1 cellular context compared by ENCODE assay signal in the genomic region with DNA sequence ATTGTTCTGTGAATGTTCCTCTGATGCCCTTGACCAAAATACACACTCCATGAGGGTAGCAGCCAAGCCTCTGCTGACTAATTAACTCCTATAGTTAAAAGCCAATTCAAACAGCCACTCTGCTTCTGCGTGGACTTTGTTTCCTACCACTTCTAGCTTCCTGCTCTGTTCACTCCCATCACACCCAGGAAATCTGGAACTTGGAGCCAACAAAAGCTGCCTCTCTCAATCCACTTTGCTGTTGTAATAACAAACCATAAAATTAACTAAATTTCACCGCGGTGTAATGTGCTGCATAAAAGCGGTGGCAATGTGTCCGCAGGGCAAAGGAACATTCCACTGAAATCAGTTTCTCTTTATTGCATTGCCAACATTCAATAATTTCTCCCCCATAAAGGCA.
A peak's percentile ranks its signal among the peaks of the same experiment; 100 is the strongest.
TF ChIP-seq lines count a peak whose summit lies in the region.

No MANE protein-coding gene starts in this region.

TF ChIP-seq in HEK293, 187 proteins besides CTCF, POLR2A, EP300 and RAD21 (continued from another document):
- no peak for TF ChIP-seq ZNF560 (tag by site-specific recombination; IDR thresholded peaks at IDR 0.05; ENCODE audit: borderline replicate concordance)
- TF ChIP-seq, protein P1, sequence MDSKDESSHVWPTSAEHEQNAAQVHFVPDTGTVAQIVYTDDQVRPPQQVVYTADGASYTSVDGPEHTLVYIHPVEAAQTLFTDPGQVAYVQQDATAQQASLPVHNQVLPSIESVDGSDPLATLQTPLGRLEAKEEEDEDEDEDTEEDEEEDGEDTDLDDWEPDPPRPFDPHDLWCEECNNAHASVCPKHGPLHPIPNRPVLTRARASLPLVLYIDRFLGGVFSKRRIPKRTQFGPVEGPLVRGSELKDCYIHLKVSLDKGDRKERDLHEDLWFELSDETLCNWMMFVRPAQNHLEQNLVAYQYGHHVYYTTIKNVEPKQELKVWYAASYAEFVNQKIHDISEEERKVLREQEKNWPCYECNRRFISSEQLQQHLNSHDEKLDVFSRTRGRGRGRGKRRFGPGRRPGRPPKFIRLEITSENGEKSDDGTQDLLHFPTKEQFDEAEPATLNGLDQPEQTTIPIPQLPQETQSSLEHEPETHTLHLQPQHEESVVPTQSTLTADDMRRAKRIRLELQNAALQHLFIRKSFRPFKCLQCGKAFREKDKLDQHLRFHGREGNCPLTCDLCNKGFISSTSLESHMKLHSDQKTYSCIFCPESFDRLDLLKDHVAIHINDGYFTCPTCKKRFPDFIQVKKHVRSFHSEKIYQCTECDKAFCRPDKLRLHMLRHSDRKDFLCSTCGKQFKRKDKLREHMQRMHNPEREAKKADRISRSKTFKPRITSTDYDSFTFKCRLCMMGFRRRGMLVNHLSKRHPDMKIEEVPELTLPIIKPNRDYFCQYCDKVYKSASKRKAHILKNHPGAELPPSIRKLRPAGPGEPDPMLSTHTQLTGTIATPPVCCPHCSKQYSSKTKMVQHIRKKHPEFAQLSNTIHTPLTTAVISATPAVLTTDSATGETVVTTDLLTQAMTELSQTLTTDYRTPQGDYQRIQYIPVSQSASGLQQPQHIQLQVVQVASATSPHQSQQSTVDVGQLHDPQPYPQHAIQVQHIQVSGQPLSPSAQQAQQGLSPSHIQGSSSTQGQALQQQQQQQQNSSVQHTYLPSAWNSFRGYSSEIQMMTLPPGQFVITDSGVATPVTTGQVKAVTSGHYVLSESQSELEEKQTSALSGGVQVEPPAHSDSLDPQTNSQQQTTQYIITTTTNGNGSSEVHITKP (tag by site-specific recombination; IDR thresholded peaks at IDR 0.05), result peak; percentile 89
- no peak for TF ChIP-seq OVOL3 (tag by site-specific recombination; IDR thresholded peaks at IDR 0.05)
- TF ChIP-seq ZBTB17 (tag by site-specific recombination; IDR thresholded peaks at IDR 0.05), result no peak
- no peak for TF ChIP-seq ZNF324 (tag by site-specific recombination; IDR thresholded peaks at IDR 0.05)
- TF ChIP-seq ZNF121 (tag by site-specific recombination; IDR thresholded peaks at IDR 0.05), result no peak
- TF ChIP-seq ZNF677 (tag by site-specific recombination; IDR thresholded peaks at IDR 0.05), result no peak
- TF ChIP-seq, protein P2, sequence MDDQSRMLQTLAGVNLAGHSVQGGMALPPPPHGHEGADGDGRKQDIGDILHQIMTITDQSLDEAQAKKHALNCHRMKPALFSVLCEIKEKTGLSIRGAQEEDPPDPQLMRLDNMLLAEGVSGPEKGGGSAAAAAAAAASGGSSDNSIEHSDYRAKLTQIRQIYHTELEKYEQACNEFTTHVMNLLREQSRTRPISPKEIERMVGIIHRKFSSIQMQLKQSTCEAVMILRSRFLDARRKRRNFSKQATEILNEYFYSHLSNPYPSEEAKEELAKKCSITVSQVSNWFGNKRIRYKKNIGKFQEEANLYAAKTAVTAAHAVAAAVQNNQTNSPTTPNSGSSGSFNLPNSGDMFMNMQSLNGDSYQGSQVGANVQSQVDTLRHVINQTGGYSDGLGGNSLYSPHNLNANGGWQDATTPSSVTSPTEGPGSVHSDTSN (CRISPR knock-in tag; IDR thresholded peaks at IDR 0.05), result no peak
- TF ChIP-seq, protein P3, sequence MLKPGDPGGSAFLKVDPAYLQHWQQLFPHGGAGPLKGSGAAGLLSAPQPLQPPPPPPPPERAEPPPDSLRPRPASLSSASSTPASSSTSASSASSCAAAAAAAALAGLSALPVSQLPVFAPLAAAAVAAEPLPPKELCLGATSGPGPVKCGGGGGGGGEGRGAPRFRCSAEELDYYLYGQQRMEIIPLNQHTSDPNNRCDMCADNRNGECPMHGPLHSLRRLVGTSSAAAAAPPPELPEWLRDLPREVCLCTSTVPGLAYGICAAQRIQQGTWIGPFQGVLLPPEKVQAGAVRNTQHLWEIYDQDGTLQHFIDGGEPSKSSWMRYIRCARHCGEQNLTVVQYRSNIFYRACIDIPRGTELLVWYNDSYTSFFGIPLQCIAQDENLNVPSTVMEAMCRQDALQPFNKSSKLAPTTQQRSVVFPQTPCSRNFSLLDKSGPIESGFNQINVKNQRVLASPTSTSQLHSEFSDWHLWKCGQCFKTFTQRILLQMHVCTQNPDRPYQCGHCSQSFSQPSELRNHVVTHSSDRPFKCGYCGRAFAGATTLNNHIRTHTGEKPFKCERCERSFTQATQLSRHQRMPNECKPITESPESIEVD (tag by site-specific recombination; IDR thresholded peaks at IDR 0.05), result peak; percentile 65
- TF ChIP-seq ZNF777 (tag by site-specific recombination; IDR thresholded peaks at IDR 0.05; ENCODE audit: borderline replicate concordance), result no peak
- TF ChIP-seq REPIN1 (tag by site-specific recombination; IDR thresholded peaks at IDR 0.05; ENCODE audit: low read depth), result no peak
- no peak for TF ChIP-seq ZNF10 (tag by site-specific recombination; IDR thresholded peaks at IDR 0.05)
- TF ChIP-seq ZNF843 (tag by site-specific recombination; IDR thresholded peaks at IDR 0.05), result peak; percentile 83
- TF ChIP-seq, protein P4, sequence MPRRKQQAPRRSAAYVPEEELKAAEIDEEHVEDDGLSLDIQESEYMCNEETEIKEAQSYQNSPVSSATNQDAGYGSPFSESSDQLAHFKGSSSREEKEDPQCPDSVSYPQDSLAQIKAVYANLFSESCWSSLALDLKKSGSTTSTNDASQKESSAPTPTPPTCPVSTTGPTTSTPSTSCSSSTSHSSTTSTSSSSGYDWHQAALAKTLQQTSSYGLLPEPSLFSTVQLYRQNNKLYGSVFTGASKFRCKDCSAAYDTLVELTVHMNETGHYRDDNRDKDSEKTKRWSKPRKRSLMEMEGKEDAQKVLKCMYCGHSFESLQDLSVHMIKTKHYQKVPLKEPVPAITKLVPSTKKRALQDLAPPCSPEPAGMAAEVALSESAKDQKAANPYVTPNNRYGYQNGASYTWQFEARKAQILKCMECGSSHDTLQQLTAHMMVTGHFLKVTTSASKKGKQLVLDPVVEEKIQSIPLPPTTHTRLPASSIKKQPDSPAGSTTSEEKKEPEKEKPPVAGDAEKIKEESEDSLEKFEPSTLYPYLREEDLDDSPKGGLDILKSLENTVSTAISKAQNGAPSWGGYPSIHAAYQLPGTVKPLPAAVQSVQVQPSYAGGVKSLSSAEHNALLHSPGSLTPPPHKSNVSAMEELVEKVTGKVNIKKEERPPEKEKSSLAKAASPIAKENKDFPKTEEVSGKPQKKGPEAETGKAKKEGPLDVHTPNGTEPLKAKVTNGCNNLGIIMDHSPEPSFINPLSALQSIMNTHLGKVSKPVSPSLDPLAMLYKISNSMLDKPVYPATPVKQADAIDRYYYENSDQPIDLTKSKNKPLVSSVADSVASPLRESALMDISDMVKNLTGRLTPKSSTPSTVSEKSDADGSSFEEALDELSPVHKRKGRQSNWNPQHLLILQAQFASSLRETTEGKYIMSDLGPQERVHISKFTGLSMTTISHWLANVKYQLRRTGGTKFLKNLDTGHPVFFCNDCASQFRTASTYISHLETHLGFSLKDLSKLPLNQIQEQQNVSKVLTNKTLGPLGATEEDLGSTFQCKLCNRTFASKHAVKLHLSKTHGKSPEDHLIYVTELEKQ (tag by site-specific recombination; IDR thresholded peaks at IDR 0.05; ENCODE audit: borderline replicate concordance), result no peak
- TF ChIP-seq ZNF426 (tag by site-specific recombination; IDR thresholded peaks at IDR 0.05), result no peak
- TF ChIP-seq, protein P5, sequence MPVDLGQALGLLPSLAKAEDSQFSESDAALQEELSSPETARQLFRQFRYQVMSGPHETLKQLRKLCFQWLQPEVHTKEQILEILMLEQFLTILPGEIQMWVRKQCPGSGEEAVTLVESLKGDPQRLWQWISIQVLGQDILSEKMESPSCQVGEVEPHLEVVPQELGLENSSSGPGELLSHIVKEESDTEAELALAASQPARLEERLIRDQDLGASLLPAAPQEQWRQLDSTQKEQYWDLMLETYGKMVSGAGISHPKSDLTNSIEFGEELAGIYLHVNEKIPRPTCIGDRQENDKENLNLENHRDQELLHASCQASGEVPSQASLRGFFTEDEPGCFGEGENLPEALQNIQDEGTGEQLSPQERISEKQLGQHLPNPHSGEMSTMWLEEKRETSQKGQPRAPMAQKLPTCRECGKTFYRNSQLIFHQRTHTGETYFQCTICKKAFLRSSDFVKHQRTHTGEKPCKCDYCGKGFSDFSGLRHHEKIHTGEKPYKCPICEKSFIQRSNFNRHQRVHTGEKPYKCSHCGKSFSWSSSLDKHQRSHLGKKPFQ (tag by site-specific recombination; IDR thresholded peaks at IDR 0.05), result peak; percentile 79
TF ChIP-seq in HEK293: peak in this region for 8.
